In genomic region chr7:103967401-103967800, GRCh38 we compare ENCODE assay signal across 29 cellular contexts. TPM values are rescaled to one million over a fixed set of nuclear protein-coding genes. Genes with fewer than 3 reads are reported as not detected.
"Had no signal": no experiment of that assay in that cellular context is flagged by ENCODE, and none has a peak within 500 bp of the region (broad histone marks: within the 10 kb centered on the region; RNA-seq: fewer than 3 reads in every experiment).

No MANE protein-coding gene starts in this region.

- DNase-seq: activated CD4-positive, alpha-beta memory T cell treated with anti-CD3 and anti-CD28 coated beads for 36 hours; activated CD4-positive, alpha-beta T cell treated with anti-CD3 and anti-CD28 coated beads for 48 hours; activated CD8-positive, alpha-beta memory T cell treated with anti-CD3 and anti-CD28 coated beads, Interleukin-2, amount 50 U/mL, for 4 hours; activated gamma-delta T cell; activated naive CD8-positive, alpha-beta T cell treated with anti-CD3 and anti-CD28 coated beads, Interleukin-2, amount 50 U/mL, for 24 hours; activated T-cell treated with anti-CD3 and anti-CD28 coated beads, Interleukin-2, amount 50 U/mL, for 24 hours; central memory CD4-positive, alpha-beta T cell; foreskin fibroblast; head of caudate nucleus; hippocampal formation; left ventricle myocardium inferior; ovary; stimulated activated CD4-positive, alpha-beta T cell treated with anti-CD3 and anti-CD28 coated beads, Interleukin-12 subunit alpha, Interleukin-12 subunit beta, amount 100 ng/mL, for 4 hours; stimulated activated CD4-positive, alpha-beta T cell treated with anti-CD3 and anti-CD28 coated beads, Interleukin-4, amount 100 ng/mL, for 1 hour; stimulated activated naive CD8-positive, alpha-beta T cell treated with anti-CD3 and anti-CD28 coated beads, Interleukin-15, amount 100 ng/mL, for 72 hours; substantia nigra; uterus had no signal

- H3K4me1 Mint-ChIP-seq: activated naive CD4-positive, alpha-beta T cell treated with anti-CD3 and anti-CD28 coated beads, Interleukin-2, amount 50 U/mL, for 24 hours; activated naive CD8-positive, alpha-beta T cell treated with anti-CD3 and anti-CD28 coated beads, Interleukin-2, amount 50 U/mL, for 24 hours; nephron; stimulated activated naive CD8-positive, alpha-beta T cell treated with anti-CD3 and anti-CD28 coated beads, Interleukin-15, amount 100 ng/mL, for 72 hours had no signal

- H3K36me3 ChIP-seq: breast epithelium, left ventricle myocardium inferior, ovary, uterus had no signal

- H3K27me3 ChIP-seq: breast epithelium, ovary, uterus had no signal

- ATAC-seq: activated naive CD8-positive, alpha-beta T cell treated with anti-CD3 and anti-CD28 coated beads, Interleukin-2, amount 50 U/mL, for 24 hours; esophagus mucosa; sciatic nerve; stimulated activated naive CD8-positive, alpha-beta T cell treated with anti-CD3 and anti-CD28 coated beads, Interleukin-15, amount 100 ng/mL, for 72 hours had no signal

- H3K9me3 Mint-ChIP-seq: activated CD4-positive, alpha-beta memory T cell treated with anti-CD3 and anti-CD28 coated beads for 36 hours; activated naive CD4-positive, alpha-beta T cell treated with anti-CD3 and anti-CD28 coated beads, Interleukin-2, amount 50 U/mL, for 24 hours; activated naive CD8-positive, alpha-beta T cell treated with anti-CD3 and anti-CD28 coated beads, Interleukin-2, amount 50 U/mL, for 24 hours; activated T-cell treated with anti-CD3 and anti-CD28 coated beads, Interleukin-2, amount 50 U/mL, for 24 hours; nephron; stimulated activated naive CD8-positive, alpha-beta T cell treated with anti-CD3 and anti-CD28 coated beads, Interleukin-15, amount 100 ng/mL, for 72 hours; T-helper 2 cell treated with Interferon-gamma antibody and Interleukin-4, amounts not matched to agents 5 μg/mL and 100 μg/mL, for 36 hours; type B pancreatic cell had no signal

- FAIRE-seq: islet of Langerhans had no signal

- H3K27ac ChIP-seq: breast epithelium, left ventricle myocardium inferior, ovary, skin epidermis, uterus had no signal

- H3K9me3 ChIP-seq: breast epithelium, left ventricle myocardium inferior, ovary, uterus had no signal

- H3K4me3 Mint-ChIP-seq: activated CD4-positive, alpha-beta memory T cell treated with anti-CD3 and anti-CD28 coated beads for 36 hours; activated naive CD4-positive, alpha-beta T cell treated with anti-CD3 and anti-CD28 coated beads, Interleukin-2, amount 50 U/mL, for 24 hours; activated naive CD8-positive, alpha-beta T cell treated with anti-CD3 and anti-CD28 coated beads, Interleukin-2, amount 50 U/mL, for 24 hours; activated T-cell treated with anti-CD3 and anti-CD28 coated beads, Interleukin-2, amount 50 U/mL, for 24 hours; nephron; stimulated activated naive CD8-positive, alpha-beta T cell treated with anti-CD3 and anti-CD28 coated beads, Interleukin-15, amount 100 ng/mL, for 72 hours; T-helper 2 cell treated with Interferon-gamma antibody and Interleukin-4, amounts not matched to agents 5 μg/mL and 100 μg/mL, for 36 hours; type B pancreatic cell had no signal

- H3K36me3 Mint-ChIP-seq: activated CD4-positive, alpha-beta memory T cell treated with anti-CD3 and anti-CD28 coated beads for 36 hours; activated naive CD4-positive, alpha-beta T cell treated with anti-CD3 and anti-CD28 coated beads, Interleukin-2, amount 50 U/mL, for 24 hours; type B pancreatic cell had no signal

- H3K4me1 ChIP-seq: breast epithelium, left ventricle myocardium inferior, uterus had no signal

- H3K4me3 ChIP-seq: breast epithelium, left ventricle myocardium inferior, lung, ovary, skin epidermis, uterus had no signal

- H3K27ac Mint-ChIP-seq: activated CD4-positive, alpha-beta memory T cell treated with anti-CD3 and anti-CD28 coated beads for 36 hours; activated naive CD4-positive, alpha-beta T cell treated with anti-CD3 and anti-CD28 coated beads, Interleukin-2, amount 50 U/mL, for 24 hours; activated naive CD8-positive, alpha-beta T cell treated with anti-CD3 and anti-CD28 coated beads, Interleukin-2, amount 50 U/mL, for 24 hours; activated T-cell treated with anti-CD3 and anti-CD28 coated beads, Interleukin-2, amount 50 U/mL, for 24 hours; nephron; progenitor cell of endocrine pancreas; stimulated activated naive CD8-positive, alpha-beta T cell treated with anti-CD3 and anti-CD28 coated beads, Interleukin-15, amount 100 ng/mL, for 72 hours; T-helper 2 cell treated with Interferon-gamma antibody and Interleukin-4, amounts not matched to agents 5 μg/mL and 100 μg/mL, for 36 hours; type B pancreatic cell had no signal

RNA-seq across cellular contexts. Expression of gene RELN, which starts 22.1 kb away (rescaled TPM):
- total RNA-seq: activated CD4-positive, alpha-beta memory T cell treated with anti-CD3 and anti-CD28 coated beads for 36 hours; activated CD8-positive, alpha-beta memory T cell treated with anti-CD3 and anti-CD28 coated beads for 36 hours had no signal
